Comparison of ENCODE assay signal across 23 cellular contexts in the genomic region with DNA sequence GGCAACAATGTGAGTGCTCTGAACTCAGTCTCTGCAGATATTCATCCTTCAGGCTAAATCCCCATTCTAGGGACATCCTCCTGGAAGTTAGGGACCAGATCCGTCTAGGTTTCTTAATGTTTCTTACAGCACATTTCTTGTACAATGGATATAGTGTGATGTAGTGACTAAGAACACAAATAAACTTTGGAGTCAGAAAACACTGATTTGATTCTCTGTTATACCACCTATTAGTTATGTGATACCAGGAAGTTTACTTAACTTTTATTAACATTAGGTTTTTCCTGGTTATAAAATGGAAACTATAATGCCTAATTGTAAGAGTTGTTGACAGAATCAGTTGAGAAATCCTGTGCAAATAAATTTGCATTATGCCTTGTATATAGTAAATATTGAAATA. TPM values are rescaled to one million over a fixed set of nuclear protein-coding genes. Genes with fewer than 3 reads are reported as not detected.
A peak's percentile ranks its signal among the peaks of the same experiment; 100 is the strongest.
DNase-seq lines count a peak whose midpoint lies in the region; ATAC-seq and TF ChIP-seq lines count a peak whose summit lies in the region.
"Had no signal": no experiment of that assay in that cellular context is flagged by ENCODE, and none has a peak within 500 bp of the region (broad histone marks: within the 10 kb centered on the region; RNA-seq: fewer than 3 reads in every experiment).

No MANE protein-coding gene starts in this region.

- H4K8ac ChIP-seq in IMR-90 (ENCODE audit: low read depth in 2 of 2, low read length in 2 of 2), result no peak overlapping the region

- peak overlapping the region; percentile 8; the same call in 1 of the 2 replicates for H2BK120ac ChIP-seq in IMR-90 (ENCODE audit: low read depth, low read length)

- no peak for TF ChIP-seq POLR2A in IMR-90 (IDR thresholded peaks at IDR 0.05; ENCODE audit: low read depth, low read length)

- no peaks in the 10 kb centered on the region for H3K27me3 ChIP-seq in IMR-90 (ENCODE audit: control insufficient read depth, insufficient read depth, low read length)
- H3K27me3 ChIP-seq in neural progenitor cell, result no peaks in the 10 kb centered on the region
- H3K27me3 ChIP-seq: BLaER1 had no signal

- no peaks in the 10 kb centered on the region for H3K79me2 ChIP-seq in neural progenitor cell (ENCODE audit: low read depth)

- CTCF ChIA-PET in IMR-90 (lab: Yijun Ruan, JAX), result interaction anchor here (1.0 kb wide), 1 partner anchor 16 kb away, joined by 5 read pairs; no protein-coding TSS in a partner anchor

- TF ChIP-seq CTCF in IMR-90 (conservative IDR thresholded peaks at IDR 0.05; ENCODE audit: low read depth, low read length) (no peak), neural progenitor cell (IDR thresholded peaks at IDR 0.05) (no peak)

- H3K9me3 Mint-ChIP-seq in neural progenitor cell, result no peaks in the 10 kb centered on the region

- intact Hi-C loops in IMR-90 (cut with micrococcal nuclease), result no loop called here

- H2BK20ac ChIP-seq in IMR-90 (ENCODE audit: low read depth, low read length), result no peak overlapping the region

- no peak overlapping the region for H2BK15ac ChIP-seq in IMR-90 (ENCODE audit: low read depth, low read length)

- H3K9ac ChIP-seq in IMR-90 (ENCODE audit: low read depth, low read length) (no peak overlapping the region), neural progenitor cell (no peak overlapping the region)
- H3K9ac ChIP-seq: BLaER1 had no signal

- no peak overlapping the region for H2AK5ac ChIP-seq in IMR-90 (ENCODE audit: low read depth, low read length)

- H3K36me3 Mint-ChIP-seq in neural progenitor cell, result no peaks in the 10 kb centered on the region
- H3K36me3 Mint-ChIP-seq: CD4-positive, CD25-positive, alpha-beta regulatory T cell had no signal

- no peaks in the 10 kb centered on the region for H3K27me3 Mint-ChIP-seq in neural progenitor cell (ENCODE audit: insufficient read depth, low read depth)

- POLR2A ChIA-PET in IMR-90 (lab: Charles Lee; ENCODE audit: unreplicated experiment), result no interaction called here

- H4K91ac ChIP-seq in IMR-90 (ENCODE audit: insufficient read depth, low read depth, low read length), result no peak overlapping the region

- in situ Hi-C loops in IMR-90 (cut with MboI; ENCODE audit: low sequenced_read_pairs), result no loop called here

- H3K36me3 ChIP-seq in IMR-90 (ENCODE audit: control insufficient read depth, insufficient read depth, low read length) (no peaks in the 10 kb centered on the region), neural progenitor cell (no peaks in the 10 kb centered on the region)
- H3K36me3 ChIP-seq: BLaER1 had no signal

- no peak overlapping the region for H3K4ac ChIP-seq in IMR-90 (ENCODE audit: low read depth, low read length)

- no peaks in the 10 kb centered on the region for H3K4me1 Mint-ChIP-seq in neural progenitor cell
- H3K4me1 Mint-ChIP-seq: CD4-positive, CD25-positive, alpha-beta regulatory T cell had no signal

- H3K4me3 ChIP-seq in IMR-90 (ENCODE audit: insufficient read depth, low read depth, low read length) (no peak overlapping the region), neural progenitor cell (no peak overlapping the region)
- H3K4me3 ChIP-seq: BLaER1 had no signal

- H2AFZ ChIP-seq in IMR-90 (replicated peaks; ENCODE audit: low read length, poor library complexity) (no peak overlapping the region), neural progenitor cell (replicated peaks) (no peak overlapping the region)

- no peaks in the 10 kb centered on the region for H3K9me3 ChIP-seq in IMR-90 (ENCODE audit: control insufficient read depth, insufficient read depth, low read length)
- no peaks in the 10 kb centered on the region for H3K9me3 ChIP-seq in neural progenitor cell (ENCODE audit: low read depth)
- H3K9me3 ChIP-seq: BLaER1 had no signal

- BruUV-seq in IMR-90 (replicated peaks; lab: Mats Ljungman, UMichigan), result no TSS peak

- H3K4me1 ChIP-seq in IMR-90 (ENCODE audit: control insufficient read depth, insufficient read depth, low read length), result peaks cover 5% of the 10 kb centered on the region; the same call in 1 of the 2 replicates
- no peaks in the 10 kb centered on the region for H3K4me1 ChIP-seq in neural progenitor cell
- H3K4me1 ChIP-seq: BLaER1 had no signal

- no peaks in the 10 kb centered on the region for H3F3A ChIP-seq in neural progenitor cell (ENCODE audit: low read depth)

- TF ChIP-seq RAD21 in IMR-90 (IDR thresholded peaks at IDR 0.05; ENCODE audit: low read length), result no peak

- dilution Hi-C loops in IMR-90 (cut with HindIII; ENCODE audit: low sequenced_read_pairs, unreplicated experiment), result no loop called here

- H3K18ac ChIP-seq in IMR-90 (ENCODE audit: low read depth, low read length), result peak overlapping the region; percentile 46; the same call in 1 of the 2 replicates

- H3K27ac ChIP-seq in IMR-90 (ENCODE audit: insufficient read depth, low read length), result no peak overlapping the region
- no peak overlapping the region for H3K27ac ChIP-seq in neural progenitor cell
- H3K27ac ChIP-seq: BLaER1, HL-60, RWPE1 had no signal

- H3K56ac ChIP-seq in IMR-90 (ENCODE audit: extremely low read depth, insufficient read depth, low read length), result no peak overlapping the region

- no CpG with 5 or more reads among the region's 1 CpG for WGBS in IMR-90 (ENCODE audit: extremely low coverage in 2 of 2, insufficient read length in 1 of 2), 2 experiments

- H3K4me2 ChIP-seq in IMR-90 (ENCODE audit: low read depth, low read length) (peak overlapping the region; percentile 42; the same call in 1 of the 2 replicates), neural progenitor cell (no peak overlapping the region)
- H3K4me2 ChIP-seq: BLaER1 had no signal

- H3K4me3 Mint-ChIP-seq in neural progenitor cell, result no peak overlapping the region
- H3K4me3 Mint-ChIP-seq: CD4-positive, CD25-positive, alpha-beta regulatory T cell had no signal

- no peak overlapping the region for H3K23ac ChIP-seq in IMR-90 (ENCODE audit: low read depth, low read length)

- ATAC-seq in IMR-90 (ENCODE audit: low read depth), result no peak; the same call in 1 of the 2 replicates
- ATAC-seq: HCT116, Panc1 had no signal

- no peaks in the 10 kb centered on the region for H4K20me1 ChIP-seq in IMR-90 (ENCODE audit: insufficient read depth, low read length)
- H4K20me1 ChIP-seq in neural progenitor cell (ENCODE audit: low read depth), result no peaks in the 10 kb centered on the region
- H4K20me1 ChIP-seq: BLaER1 had no signal

- no peaks in the 10 kb centered on the region; a peak in 1 of 4 replicates for H3K79me1 ChIP-seq in IMR-90 (ENCODE audit: low read depth in 1 of 2, low read length in 2 of 2)

- no peaks in the 10 kb centered on the region for H3K9me1 ChIP-seq in IMR-90 (ENCODE audit: insufficient read depth, low read length)

- no peak overlapping the region; the same call in 1 of the 2 replicates for H4K5ac ChIP-seq in IMR-90 (ENCODE audit: low read depth, low read length)

- no peak overlapping the region for H3K27ac Mint-ChIP-seq in neural progenitor cell
- H3K27ac Mint-ChIP-seq: CD4-positive, CD25-positive, alpha-beta regulatory T cell had no signal

- no peak overlapping the region for H2BK5ac ChIP-seq in IMR-90 (ENCODE audit: low read depth, low read length, poor library complexity, severe bottlenecking)

- H3K14ac ChIP-seq in IMR-90 (replicated peaks; ENCODE audit: low read depth, low read length), result no peak overlapping the region

- peak; percentile 70 for DNase-seq in DMS153 (lab: John Stamatoyannopoulos, UW)
- no peak for DNase-seq in DMS153 treated with DMSO at 0.1 percent for 48 hours (lab: John Stamatoyannopoulos, UW; ENCODE audit: unreplicated experiment)
- peak; percentile 50 for DNase-seq in IMR-90
- DNase-seq in NCI-H748 treated with DMSO at 0.1 percent for 48 hours (lab: John Stamatoyannopoulos, UW), result peak; percentile 27
- DNase-seq in AG08395 (ENCODE audit: low spot score), result no peak
- no peak for DNase-seq in NCI-H2196 treated with DMSO at 0.1 percent for 48 hours (lab: John Stamatoyannopoulos, UW; ENCODE audit: unreplicated experiment)
- no peak for DNase-seq in inferior parietal cortex (ENCODE audit: extremely low spot score)
- DNase-seq in neural progenitor cell (ENCODE audit: low spot score), result no peak
- DNase-seq: 8988T; CD4-positive, CD25-positive, alpha-beta regulatory T cell; DND-41; Karpas-422; MV-4-11; NCI-H1694; NCI-H2029 treated with DMSO at 0.1 percent for 48 hours; NCI-H226; NCI-H510A treated with DMSO at 0.1 percent for 48 hours; SHP77 had no signal

- H2AK9ac ChIP-seq in IMR-90 (replicated peaks; ENCODE audit: low read depth, low read length, poor library complexity), result no peak overlapping the region

TF ChIP-seq in IMR-90, 13 proteins besides CTCF, POLR2A, EP300 and RAD21:
- TF ChIP-seq MXI1 (IDR thresholded peaks at IDR 0.05; ENCODE audit: borderline replicate concordance, low read depth, low read length) (no peak), RCOR1 (IDR thresholded peaks at IDR 0.05; ENCODE audit: insufficient replicate concordance, low read length) (no peak), CEBPB (IDR thresholded peaks at IDR 0.05; ENCODE audit: low read depth, low read length) (no peak), BHLHE40 (IDR thresholded peaks at IDR 0.05; ENCODE audit: low read depth, low read length) (no peak), SMC3 (IDR thresholded peaks at IDR 0.05; ENCODE audit: low read depth, low read length) (no peak)
- TF ChIP-seq, protein P1, sequence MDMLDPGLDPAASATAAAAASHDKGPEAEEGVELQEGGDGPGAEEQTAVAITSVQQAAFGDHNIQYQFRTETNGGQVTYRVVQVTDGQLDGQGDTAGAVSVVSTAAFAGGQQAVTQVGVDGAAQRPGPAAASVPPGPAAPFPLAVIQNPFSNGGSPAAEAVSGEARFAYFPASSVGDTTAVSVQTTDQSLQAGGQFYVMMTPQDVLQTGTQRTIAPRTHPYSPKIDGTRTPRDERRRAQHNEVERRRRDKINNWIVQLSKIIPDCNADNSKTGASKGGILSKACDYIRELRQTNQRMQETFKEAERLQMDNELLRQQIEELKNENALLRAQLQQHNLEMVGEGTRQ (IDR thresholded peaks at IDR 0.05; ENCODE audit: low read depth, low read length), result no peak

RNA-seq across cellular contexts. Expression of a gene that starts 57.6 kb away (rescaled TPM):
- total RNA-seq in IMR-90 (2012; rRNA removed), result 1.3 and 1.7 TPM in 2 replicates
- polyA plus RNA-seq in IMR-90 (2012; rRNA removed), result 0.75 and 1.1 TPM in 2 replicates
- 0.29 and 0.38 TPM in 2 replicates for polyA plus RNA-seq in IMR-90 (2012; cell fraction: cytosol; rRNA removed)
- 0.37 and 0.97 TPM in 2 replicates for polyA plus RNA-seq in IMR-90 (2012; cell fraction: nucleus; rRNA removed; ENCODE audit: low replicate concordance)
- 0.09 TPM in 1 of 2 replicates, not detected in the other for total RNA-seq in neural progenitor cell (ENCODE audit: low replicate concordance)

Comparison
In these comparisons a context has a peak if more than half of its experiments do, and no peak if none do; other contexts are left out.
1. DNase-seq: peak in DMS153 (single experiment), IMR-90 (single experiment) and NCI-H748 treated with DMSO at 0.1 percent for 48 hours (single experiment); none in DMS153 treated with DMSO at 0.1 percent for 48 hours (single experiment), AG08395 (single experiment), NCI-H2196 treated with DMSO at 0.1 percent for 48 hours (single experiment), inferior parietal cortex (single experiment) and neural progenitor cell (single experiment).